Comparison of ENCODE assay signal across 8 cellular contexts in the genomic region with DNA sequence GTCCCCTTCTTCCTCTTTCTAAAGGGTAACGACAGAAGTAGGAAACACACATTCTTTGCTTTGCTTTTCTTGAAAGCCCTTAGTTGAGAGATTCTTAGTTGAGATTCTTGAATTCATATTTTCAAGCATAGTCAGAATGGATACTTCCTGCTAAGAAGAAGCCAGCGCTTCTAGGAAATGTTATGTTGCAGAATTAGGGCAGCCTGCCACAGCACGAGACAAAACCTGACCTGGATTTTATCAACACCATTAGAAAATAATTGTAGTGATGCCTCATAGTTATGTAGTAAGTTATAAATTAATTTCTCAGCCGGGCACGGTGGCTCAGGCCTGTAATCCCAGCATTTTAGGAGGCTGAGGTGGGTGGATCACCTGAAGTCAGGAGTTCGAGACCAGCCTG. TPM values are rescaled to one million over a fixed set of nuclear protein-coding genes. Genes with fewer than 3 reads are reported as not detected.
DNase-seq lines count a peak whose midpoint lies in the region; ATAC-seq and TF ChIP-seq lines count a peak whose summit lies in the region.

No MANE protein-coding gene starts in this region.

- no peaks in the 10 kb centered on the region for H4K20me1 ChIP-seq in MM.1S (ENCODE audit: insufficient read depth, low read length)

- no peak overlapping the region for H3K4me2 ChIP-seq in MM.1S (ENCODE audit: low read depth, low read length)

- H3K36me3 ChIP-seq in KOPT-K1 (ENCODE audit: insufficient read depth, low read length): no peaks in the 10 kb centered on the region
- no peaks in the 10 kb centered on the region for H3K36me3 ChIP-seq in lower lobe of right lung
- no peaks in the 10 kb centered on the region for H3K36me3 ChIP-seq in MM.1S (replicated peaks; ENCODE audit: insufficient read depth, low read length)

- no peak overlapping the region for H3K9ac ChIP-seq in MM.1S (ENCODE audit: low read length)

- in situ Hi-C loops in astrocyte of the cerebellum (cut with HindIII; ENCODE audit: low sequenced_read_pairs): no loop called here

- H3F3A ChIP-seq in MM.1S (ENCODE audit: insufficient read depth, low read length): no peaks in the 10 kb centered on the region

- no peaks in the 10 kb centered on the region for H3K79me2 ChIP-seq in MM.1S (ENCODE audit: low read length)

- intact Hi-C loops in lower lobe of right lung (cut with DNase I): no loop called here

- H2AFZ ChIP-seq in MM.1S (ENCODE audit: low read length): no peak overlapping the region

- H3K4me3 ChIP-seq in astrocyte of the cerebellum (ENCODE audit: low read depth, low read length) (no peak overlapping the region), lower lobe of right lung (no peak overlapping the region), MM.1S (ENCODE audit: low read length) (no peak overlapping the region)

- H3K4me1 ChIP-seq in lower lobe of right lung (peaks cover 28% of the 10 kb centered on the region), MM.1S (ENCODE audit: low read length) (no peaks in the 10 kb centered on the region)

- no peaks in the 10 kb centered on the region for H3K9me2 ChIP-seq in MM.1S (replicated peaks; ENCODE audit: insufficient read depth, low read length)

- H3K27me3 ChIP-seq in lower lobe of right lung (ENCODE audit: low read depth) (no peaks in the 10 kb centered on the region), MM.1S (replicated peaks; ENCODE audit: insufficient read depth, low read length) (peaks cover 17% of the 10 kb centered on the region)

- DNase-seq in AG08395 (ENCODE audit: low spot score): peak; percentile 84
- peak; percentile 26 for DNase-seq in astrocyte of the cerebellum (ENCODE audit: low read depth)
- DNase-seq in lower lobe of right lung: no peak
- no peak for DNase-seq in MM.1S
- DNase-seq in GM19240 (ENCODE audit: insufficient read length, low spot score): no peak
- DNase-seq in NCI-H2171 (lab: John Stamatoyannopoulos, UW): no peak

- H3K9me3 ChIP-seq in KOPT-K1 (ENCODE audit: insufficient read depth, low read length, poor library complexity, severe bottlenecking) (no peaks in the 10 kb centered on the region), lower lobe of right lung (no peaks in the 10 kb centered on the region), MM.1S (replicated peaks; ENCODE audit: insufficient read depth, low read length) (no peaks in the 10 kb centered on the region)

- TF ChIP-seq CTCF in astrocyte of the cerebellum (IDR thresholded peaks at IDR 0.05; ENCODE audit: low read depth, low read length, missing control alignments): no peak
- no peak for TF ChIP-seq CTCF in lower lobe of right lung (IDR thresholded peaks at IDR 0.05)
- TF ChIP-seq CTCF in MM.1S (IDR thresholded peaks at IDR 0.05; ENCODE audit: low read length): no peak

- peak overlapping the region; percentile 65 for H3K27ac ChIP-seq in KOPT-K1 (ENCODE audit: low read depth, low read length, poor library complexity, severe bottlenecking)
- H3K27ac ChIP-seq in lower lobe of right lung: peak overlapping the region; percentile 74
- H3K27ac ChIP-seq in MM.1S (ENCODE audit: low read length): no peak overlapping the region

- ATAC-seq in lower lobe of right lung (peak; percentile 75 to 78), HG02763 (IDR thresholded peaks at IDR 0.05; ENCODE audit: unreplicated experiment) (no peak)

RNA-seq across cellular contexts. Expression of a gene that starts 37.9 kb away (rescaled TPM):
- total RNA-seq in lower lobe of right lung: 43.3 TPM

Comparison
In these comparisons a context has a peak if more than half of its experiments do, and no peak if none do; other contexts are left out.
1. DNase-seq: peak in AG08395 (single experiment) and astrocyte of the cerebellum (single experiment); none in lower lobe of right lung (single experiment), MM.1S (single experiment), GM19240 (single experiment) and NCI-H2171 (single experiment).